ENCODE assay signal across 2 cellular contexts in the genomic region with DNA sequence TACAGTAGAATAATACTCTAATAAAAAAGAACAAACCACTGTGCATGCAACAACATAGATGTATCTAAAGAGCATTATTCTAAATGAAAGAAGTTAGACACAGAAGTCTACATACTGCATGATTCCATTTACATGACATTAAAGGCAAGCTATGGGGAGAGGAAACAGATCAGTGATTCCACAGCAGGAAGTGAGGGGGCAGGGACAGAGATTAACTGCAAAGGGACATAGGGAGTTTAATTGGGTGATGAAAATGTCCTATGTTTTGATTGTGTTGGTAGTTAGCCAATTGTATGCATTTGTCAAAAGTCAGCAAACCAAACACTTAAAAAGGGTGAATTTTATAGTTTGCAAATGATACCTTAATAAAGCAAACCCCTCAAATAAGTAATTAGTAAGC.
TF ChIP-seq lines count a peak whose summit lies in the region.

No MANE protein-coding gene starts in this region.

TF ChIP-seq in GM23338, 12 proteins besides CTCF, POLR2A, EP300 and RAD21 (continues in another document):
- no peak for TF ChIP-seq ZNF331 (CRISPR knock-in tag; IDR thresholded peaks at IDR 0.05; ENCODE audit: low read depth)
- TF ChIP-seq, protein P1, sequence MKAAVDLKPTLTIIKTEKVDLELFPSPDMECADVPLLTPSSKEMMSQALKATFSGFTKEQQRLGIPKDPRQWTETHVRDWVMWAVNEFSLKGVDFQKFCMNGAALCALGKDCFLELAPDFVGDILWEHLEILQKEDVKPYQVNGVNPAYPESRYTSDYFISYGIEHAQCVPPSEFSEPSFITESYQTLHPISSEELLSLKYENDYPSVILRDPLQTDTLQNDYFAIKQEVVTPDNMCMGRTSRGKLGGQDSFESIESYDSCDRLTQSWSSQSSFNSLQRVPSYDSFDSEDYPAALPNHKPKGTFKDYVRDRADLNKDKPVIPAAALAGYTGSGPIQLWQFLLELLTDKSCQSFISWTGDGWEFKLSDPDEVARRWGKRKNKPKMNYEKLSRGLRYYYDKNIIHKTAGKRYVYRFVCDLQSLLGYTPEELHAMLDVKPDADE (IDR thresholded peaks at IDR 0.05), result no peak
- TF ChIP-seq, protein P2, sequence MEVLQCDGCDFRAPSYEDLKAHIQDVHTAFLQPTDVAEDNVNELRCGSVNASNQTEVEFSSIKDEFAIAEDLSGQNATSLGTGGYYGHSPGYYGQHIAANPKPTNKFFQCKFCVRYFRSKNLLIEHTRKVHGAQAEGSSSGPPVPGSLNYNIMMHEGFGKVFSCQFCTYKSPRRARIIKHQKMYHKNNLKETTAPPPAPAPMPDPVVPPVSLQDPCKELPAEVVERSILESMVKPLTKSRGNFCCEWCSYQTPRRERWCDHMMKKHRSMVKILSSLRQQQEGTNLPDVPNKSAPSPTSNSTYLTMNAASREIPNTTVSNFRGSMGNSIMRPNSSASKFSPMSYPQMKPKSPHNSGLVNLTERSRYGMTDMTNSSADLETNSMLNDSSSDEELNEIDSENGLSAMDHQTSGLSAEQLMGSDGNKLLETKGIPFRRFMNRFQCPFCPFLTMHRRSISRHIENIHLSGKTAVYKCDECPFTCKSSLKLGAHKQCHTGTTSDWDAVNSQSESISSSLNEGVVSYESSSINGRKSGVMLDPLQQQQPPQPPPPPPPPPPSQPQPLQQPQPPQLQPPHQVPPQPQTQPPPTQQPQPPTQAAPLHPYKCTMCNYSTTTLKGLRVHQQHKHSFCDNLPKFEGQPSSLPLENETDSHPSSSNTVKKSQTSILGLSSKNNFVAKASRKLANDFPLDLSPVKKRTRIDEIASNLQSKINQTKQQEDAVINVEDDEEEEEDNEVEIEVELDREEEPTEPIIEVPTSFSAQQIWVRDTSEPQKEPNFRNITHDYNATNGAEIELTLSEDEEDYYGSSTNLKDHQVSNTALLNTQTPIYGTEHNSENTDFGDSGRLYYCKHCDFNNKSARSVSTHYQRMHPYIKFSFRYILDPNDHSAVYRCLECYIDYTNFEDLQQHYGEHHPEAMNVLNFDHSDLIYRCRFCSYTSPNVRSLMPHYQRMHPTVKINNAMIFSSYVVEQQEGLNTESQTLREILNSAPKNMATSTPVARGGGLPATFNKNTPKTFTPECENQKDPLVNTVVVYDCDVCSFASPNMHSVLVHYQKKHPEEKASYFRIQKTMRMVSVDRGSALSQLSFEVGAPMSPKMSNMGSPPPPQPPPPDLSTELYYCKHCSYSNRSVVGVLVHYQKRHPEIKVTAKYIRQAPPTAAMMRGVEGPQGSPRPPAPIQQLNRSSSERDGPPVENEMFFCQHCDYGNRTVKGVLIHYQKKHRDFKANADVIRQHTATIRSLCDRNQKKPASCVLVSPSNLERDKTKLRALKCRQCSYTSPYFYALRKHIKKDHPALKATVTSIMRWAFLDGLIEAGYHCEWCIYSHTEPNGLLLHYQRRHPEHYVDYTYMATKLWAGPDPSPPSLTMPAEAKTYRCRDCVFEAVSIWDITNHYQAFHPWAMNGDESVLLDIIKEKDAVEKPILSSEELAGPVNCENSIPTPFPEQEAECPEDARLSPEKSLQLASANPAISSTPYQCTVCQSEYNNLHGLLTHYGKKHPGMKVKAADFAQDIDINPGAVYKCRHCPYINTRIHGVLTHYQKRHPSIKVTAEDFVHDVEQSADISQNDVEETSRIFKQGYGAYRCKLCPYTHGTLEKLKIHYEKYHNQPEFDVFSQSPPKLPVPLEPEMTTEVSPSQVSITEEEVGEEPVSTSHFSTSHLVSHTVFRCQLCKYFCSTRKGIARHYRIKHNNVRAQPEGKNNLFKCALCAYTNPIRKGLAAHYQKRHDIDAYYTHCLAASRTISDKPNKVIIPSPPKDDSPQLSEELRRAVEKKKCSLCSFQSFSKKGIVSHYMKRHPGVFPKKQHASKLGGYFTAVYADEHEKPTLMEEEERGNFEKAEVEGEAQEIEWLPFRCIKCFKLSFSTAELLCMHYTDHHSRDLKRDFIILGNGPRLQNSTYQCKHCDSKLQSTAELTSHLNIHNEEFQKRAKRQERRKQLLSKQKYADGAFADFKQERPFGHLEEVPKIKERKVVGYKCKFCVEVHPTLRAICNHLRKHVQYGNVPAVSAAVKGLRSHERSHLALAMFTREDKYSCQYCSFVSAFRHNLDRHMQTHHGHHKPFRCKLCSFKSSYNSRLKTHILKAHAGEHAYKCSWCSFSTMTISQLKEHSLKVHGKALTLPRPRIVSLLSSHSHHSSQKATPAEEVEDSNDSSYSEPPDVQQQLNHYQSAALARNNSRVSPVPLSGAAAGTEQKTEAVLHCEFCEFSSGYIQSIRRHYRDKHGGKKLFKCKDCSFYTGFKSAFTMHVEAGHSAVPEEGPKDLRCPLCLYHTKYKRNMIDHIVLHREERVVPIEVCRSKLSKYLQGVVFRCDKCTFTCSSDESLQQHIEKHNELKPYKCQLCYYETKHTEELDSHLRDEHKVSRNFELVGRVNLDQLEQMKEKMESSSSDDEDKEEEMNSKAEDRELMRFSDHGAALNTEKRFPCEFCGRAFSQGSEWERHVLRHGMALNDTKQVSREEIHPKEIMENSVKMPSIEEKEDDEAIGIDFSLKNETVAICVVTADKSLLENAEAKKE (CRISPR knock-in tag; IDR thresholded peaks at IDR 0.05), result no peak
- no peak for TF ChIP-seq ZNF114 (CRISPR knock-in tag; IDR thresholded peaks at IDR 0.05)
- no peak for TF ChIP-seq REST (IDR thresholded peaks at IDR 0.05; ENCODE audit: unreplicated experiment)
- TF ChIP-seq EZH2 (IDR thresholded peaks at IDR 0.05; ENCODE audit: low read depth, unreplicated experiment), result no peak
- TF ChIP-seq CREB1 (CRISPR knock-in tag; IDR thresholded peaks at IDR 0.05; ENCODE audit: low read depth), result no peak
- no peak for TF ChIP-seq NANOG (IDR thresholded peaks at IDR 0.05; ENCODE audit: borderline replicate concordance)
- TF ChIP-seq POLR2AphosphoS5 (IDR thresholded peaks at IDR 0.05; ENCODE audit: low read depth), result no peak
- TF ChIP-seq STAT1 (IDR thresholded peaks at IDR 0.05; ENCODE audit: unreplicated experiment), result no peak

TF ChIP-seq in WTC11, 78 proteins besides CTCF, POLR2A, EP300 and RAD21:
- TF ChIP-seq, protein P3, sequence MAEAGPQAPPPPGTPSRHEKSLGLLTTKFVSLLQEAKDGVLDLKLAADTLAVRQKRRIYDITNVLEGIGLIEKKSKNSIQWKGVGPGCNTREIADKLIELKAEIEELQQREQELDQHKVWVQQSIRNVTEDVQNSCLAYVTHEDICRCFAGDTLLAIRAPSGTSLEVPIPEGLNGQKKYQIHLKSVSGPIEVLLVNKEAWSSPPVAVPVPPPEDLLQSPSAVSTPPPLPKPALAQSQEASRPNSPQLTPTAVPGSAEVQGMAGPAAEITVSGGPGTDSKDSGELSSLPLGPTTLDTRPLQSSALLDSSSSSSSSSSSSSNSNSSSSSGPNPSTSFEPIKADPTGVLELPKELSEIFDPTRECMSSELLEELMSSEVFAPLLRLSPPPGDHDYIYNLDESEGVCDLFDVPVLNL (CRISPR knock-in tag; IDR thresholded peaks at IDR 0.05; ENCODE audit: borderline replicate concordance, low read depth), result no peak
- no peak for TF ChIP-seq CREB1 (CRISPR knock-in tag; IDR thresholded peaks at IDR 0.05)
- TF ChIP-seq ZNF396 (CRISPR knock-in tag; IDR thresholded peaks at IDR 0.05; ENCODE audit: borderline replicate concordance), result no peak
- no peak for TF ChIP-seq IRF2 (CRISPR knock-in tag; IDR thresholded peaks at IDR 0.05; ENCODE audit: borderline replicate concordance, low read depth)
- TF ChIP-seq, protein P4, sequence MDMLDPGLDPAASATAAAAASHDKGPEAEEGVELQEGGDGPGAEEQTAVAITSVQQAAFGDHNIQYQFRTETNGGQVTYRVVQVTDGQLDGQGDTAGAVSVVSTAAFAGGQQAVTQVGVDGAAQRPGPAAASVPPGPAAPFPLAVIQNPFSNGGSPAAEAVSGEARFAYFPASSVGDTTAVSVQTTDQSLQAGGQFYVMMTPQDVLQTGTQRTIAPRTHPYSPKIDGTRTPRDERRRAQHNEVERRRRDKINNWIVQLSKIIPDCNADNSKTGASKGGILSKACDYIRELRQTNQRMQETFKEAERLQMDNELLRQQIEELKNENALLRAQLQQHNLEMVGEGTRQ (CRISPR knock-in tag; IDR thresholded peaks at IDR 0.05), result no peak
- no peak for TF ChIP-seq ZSCAN18 (CRISPR knock-in tag; IDR thresholded peaks at IDR 0.05)
- no peak for TF ChIP-seq NR2C2 (CRISPR knock-in tag; IDR thresholded peaks at IDR 0.05)
